Comparison of ENCODE assay signal across 1 cellular context in the genomic region with DNA sequence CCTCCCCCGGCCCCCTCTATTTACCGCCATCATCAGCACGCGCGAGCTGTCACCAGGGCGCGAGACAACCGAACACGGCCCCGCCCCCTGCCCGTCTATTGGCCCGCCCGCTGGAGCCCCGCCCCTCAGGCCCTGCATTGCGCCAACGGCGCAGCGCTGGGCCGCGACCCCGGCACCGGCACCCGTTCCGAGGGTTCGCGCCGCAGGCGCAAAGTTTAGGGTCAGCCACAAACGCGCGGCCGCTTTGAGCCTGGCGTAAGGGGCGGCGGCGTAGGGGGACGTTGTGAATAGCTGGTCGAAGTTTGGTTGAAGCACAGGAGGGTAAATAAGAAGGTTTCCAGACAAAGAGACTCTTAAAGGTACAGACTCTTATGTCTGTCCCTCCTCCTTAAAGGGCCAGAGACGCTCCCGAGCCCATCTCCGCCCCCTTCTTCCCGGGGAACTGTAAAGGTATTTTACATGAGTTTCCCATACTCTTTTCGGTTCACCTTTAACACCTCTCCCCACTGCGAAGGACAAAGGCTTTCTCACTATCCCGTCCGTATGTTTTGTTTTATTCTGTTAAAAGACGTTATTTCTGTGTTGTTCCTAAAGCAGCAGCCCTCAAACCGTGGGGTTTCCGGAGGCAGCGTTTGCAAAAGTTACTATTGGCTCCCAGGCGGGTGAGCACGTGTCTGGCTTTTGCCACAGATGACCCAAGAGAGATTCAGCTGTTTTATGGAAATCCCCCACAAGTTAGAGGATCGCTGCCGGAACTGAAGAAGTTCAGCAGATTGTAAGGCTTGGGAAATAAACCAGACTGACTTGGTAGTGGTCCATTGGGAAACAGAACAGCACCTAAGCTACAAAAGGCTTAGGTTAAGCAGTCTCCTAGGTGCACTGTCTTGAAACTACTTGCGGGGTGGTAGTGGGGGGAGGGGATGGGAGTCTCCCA.
A peak's percentile ranks its signal among the peaks of the same experiment; 100 is the strongest.
TF ChIP-seq lines count a peak whose summit lies in the region.

A gene (minus strand): TSS at position 76 of the 934 bp plus-strand sequence. CDS start 88,392 bp downstream, outside the sequence.

TF ChIP-seq in PFSK-1, 5 proteins besides CTCF, POLR2A, EP300 and RAD21:
- TF ChIP-seq SIN3A (IDR thresholded peaks at IDR 0.05; ENCODE audit: borderline replicate concordance, insufficient read depth, low read length): no peak
- TF ChIP-seq FOXP2 (optimal IDR thresholded peaks at IDR 0.05; ENCODE audit: borderline replicate concordance, extremely low read depth, extremely low read length, insufficient read depth): peak; percentile 82
